Comparison of ENCODE assay signal across 8 cellular contexts in genomic region chr4:7067523-7068278, GRCh38. TPM values are rescaled to one million over a fixed set of nuclear protein-coding genes. Genes with fewer than 3 reads are reported as not detected.
DNase-seq lines count a peak whose midpoint lies in the region; ATAC-seq, FAIRE-seq and TF ChIP-seq lines count a peak whose summit lies in the region.

Gene GRPEL1 (minus strand): TSS chr4:7068064. CDS start chr4:7068032, 32 bp downstream.

- peaks cover 42% of the 10 kb centered on the region for H4K20me1 ChIP-seq in astrocyte (ENCODE audit: insufficient read depth, low read length)

- peak within 1 kb of the TSS; percentile 99 for H3K4me2 ChIP-seq in astrocyte (ENCODE audit: low read length)

- peak within 1 kb of the TSS; percentile 70 for H3K27ac ChIP-seq in astrocyte (ENCODE audit: low read depth, low read length)
- H3K27ac ChIP-seq in right cardiac atrium (ENCODE audit: low read length) = peak within 1 kb of the TSS; percentile 94
- H3K27ac ChIP-seq in psoas muscle = peak within 1 kb of the TSS; percentile 93

- no peaks in the 10 kb centered on the region for H3K9me3 Mint-ChIP-seq in T-cell
- no peaks in the 10 kb centered on the region for H3K9me3 Mint-ChIP-seq in astrocyte (ENCODE audit: unreplicated experiment)

- DNase-seq in NCI-H146 (lab: John Stamatoyannopoulos, UW) (peak; percentile 99), T-cell (peak in 33 of 34 experiments; percentile 98 to 100 (median 100)), astrocyte (ENCODE audit: low read depth) (peak; percentile 96), right cardiac atrium (peak; percentile 100), psoas muscle (peak; percentile 100), cortex of kidney (lab: John Stamatoyannopoulos, UW) (no peak)

- intact Hi-C loops in right cardiac atrium (cut with DNase I) (loop anchor here in 2 of 4 donors (5.0 to 10.0 kb wide), 2 partner anchors 73 to 155 kb away; no protein-coding TSS in a partner anchor), psoas muscle (cut with DNase I) (loop anchor here (1.0 to 5.0 kb wide), 2 partner anchors 24 to 80 kb away; partner anchors contain the start of gene TADA2B (in 1 of the 2))

- H3K9me3 ChIP-seq in astrocyte (ENCODE audit: insufficient read depth, low read depth, low read length) (no peaks in the 10 kb centered on the region), right cardiac atrium (ENCODE audit: control insufficient read depth, low read length) (no peaks in the 10 kb centered on the region), psoas muscle (no peaks in the 10 kb centered on the region)

- FAIRE-seq in astrocyte (lab: Jason Lieb, UNC) = peak; percentile 34

- under 1% methylated on average over 75 of the region's 75 CpGs for WGBS in right cardiac atrium
- 0 to 1% (median 0%) methylated on average over 55 to 75 of the region's 75 CpGs for WGBS in psoas muscle, 3 donors

- peaks cover 42% of the 10 kb centered on the region for H3K79me2 ChIP-seq in astrocyte (ENCODE audit: insufficient read depth, low read length)

- H3K4me1 Mint-ChIP-seq in T-cell = peaks cover 42 to 57% (median 55%) of the 10 kb centered on the region in 3 donors
- peaks cover 3% of the 10 kb centered on the region for H3K4me1 Mint-ChIP-seq in astrocyte (ENCODE audit: low read depth, unreplicated experiment)

- TF ChIP-seq CTCF in astrocyte (IDR thresholded peaks at IDR 0.05; ENCODE audit: insufficient read depth, low read depth, low read length) = no peak
- TF ChIP-seq CTCF in psoas muscle (IDR thresholded peaks at IDR 0.05) = no peak

- peak; percentile 88 for ATAC-seq in GM18499 (IDR thresholded peaks at IDR 0.05; ENCODE audit: insufficient read depth, unreplicated experiment)
- ATAC-seq in HG02870 (IDR thresholded peaks at IDR 0.05; ENCODE audit: unreplicated experiment) = peak; percentile 80
- ATAC-seq in T-cell (replicated peaks in 1 of 4) = peak; percentile 86 to 94 (median 91)
- peak; percentile 97 for ATAC-seq in right cardiac atrium
- ATAC-seq in psoas muscle = peak; percentile 94 to 97 (median 96)

- peaks cover 13% of the 10 kb centered on the region for H3K36me3 ChIP-seq in astrocyte (ENCODE audit: insufficient read depth, low read length)
- H3K36me3 ChIP-seq in psoas muscle (ENCODE audit: insufficient read depth in 1 of 2, low read depth in 1 of 2) = peaks cover 5 to 25% of the 10 kb centered on the region in 2 donors

- POLR2A ChIA-PET in T-cell (lab: Charles Lee) = interaction anchor here (0.5 to 2.3 kb wide), 11 partner anchors 11 to 753 kb away, joined by 3 to 11 read pairs (median 5); partner anchors contain the start of genes TADA2B (in 2 of the 2) and MAN2B2 (in 1 of the 2)

- CTCF ChIA-PET in T-cell (lab: Charles Lee) = interaction anchor here (0.6 to 6.4 kb wide), 14 partner anchors 23 to 392 kb away, joined by 3 to 69 read pairs (median 4); partner anchors contain the start of genes TADA2B (in 1 of the 2) and TBC1D14 (in 1 of the 2)

- H3K4me1 ChIP-seq in astrocyte (ENCODE audit: insufficient read depth, low read length) = peaks cover 16% of the 10 kb centered on the region
- H3K4me1 ChIP-seq in right cardiac atrium (ENCODE audit: control insufficient read depth, insufficient read depth, low read length) = peaks cover 5% of the 10 kb centered on the region
- peaks cover 23% of the 10 kb centered on the region for H3K4me1 ChIP-seq in psoas muscle

- peaks cover 0 to 2% of the 10 kb centered on the region in 2 donors for H3K27me3 Mint-ChIP-seq in T-cell
- peaks cover 20% of the 10 kb centered on the region for H3K27me3 Mint-ChIP-seq in astrocyte (ENCODE audit: low read depth, unreplicated experiment)

- H3K36me3 Mint-ChIP-seq in T-cell (peaks cover 21% of the 10 kb centered on the region), astrocyte (ENCODE audit: low read depth, unreplicated experiment) (peaks cover 4% of the 10 kb centered on the region)

- H3K4me3 ChIP-seq in astrocyte (ENCODE audit: insufficient read depth, low read depth, low read length) (peak within 1 kb of the TSS; percentile 77), right cardiac atrium (ENCODE audit: low read length) (peak within 1 kb of the TSS; percentile 80), psoas muscle (peak within 1 kb of the TSS; percentile 84)

- peak within 1 kb of the TSS; percentile 87 for H3K9ac ChIP-seq in astrocyte (ENCODE audit: low read length)

- H3K27me3 ChIP-seq in astrocyte (ENCODE audit: insufficient read depth, low read length) = peaks cover 10% of the 10 kb centered on the region
- no peaks in the 10 kb centered on the region for H3K27me3 ChIP-seq in right cardiac atrium (ENCODE audit: control insufficient read depth, insufficient read depth)
- H3K27me3 ChIP-seq in psoas muscle (ENCODE audit: insufficient read depth in 3 of 3, low read length in 2 of 3) = no peaks in the 10 kb centered on the region

- H3K4me3 Mint-ChIP-seq in T-cell (peak within 1 kb of the TSS; percentile 90 to 97 (median 93)), astrocyte (ENCODE audit: unreplicated experiment) (peak within 1 kb of the TSS; percentile 94)

- H2AFZ ChIP-seq in astrocyte (ENCODE audit: low read depth, low read length) = peak within 1 kb of the TSS; percentile 93

- peak within 1 kb of the TSS; percentile 96 for H3K27ac Mint-ChIP-seq in T-cell
- H3K27ac Mint-ChIP-seq in astrocyte (ENCODE audit: unreplicated experiment) = peak within 1 kb of the TSS; percentile 94

RNA-seq across cellular contexts. Expression of gene GRPEL1, which starts in this region (rescaled TPM):
- total RNA-seq in T-cell (10 to 100 TPM; 29.9 to 54.6 (median 36.8) TPM), astrocyte (48.3 and 55.8 TPM in 2 replicates), right cardiac atrium (10 to 100 TPM; 28.2 to 36.8 (median 32.5) TPM), psoas muscle (10 to 100 TPM; 41.4 to 66.1 (median 57.8) TPM)
- polyA plus RNA-seq in right cardiac atrium (30.9 TPM), psoas muscle (100 to 1,000 TPM in 1 of 3 donors, 10 to 100 TPM in 2; 43.4 to 151 (median 58.3) TPM)
